ENCODE assay signal across 8 cellular contexts in the genomic region with DNA sequence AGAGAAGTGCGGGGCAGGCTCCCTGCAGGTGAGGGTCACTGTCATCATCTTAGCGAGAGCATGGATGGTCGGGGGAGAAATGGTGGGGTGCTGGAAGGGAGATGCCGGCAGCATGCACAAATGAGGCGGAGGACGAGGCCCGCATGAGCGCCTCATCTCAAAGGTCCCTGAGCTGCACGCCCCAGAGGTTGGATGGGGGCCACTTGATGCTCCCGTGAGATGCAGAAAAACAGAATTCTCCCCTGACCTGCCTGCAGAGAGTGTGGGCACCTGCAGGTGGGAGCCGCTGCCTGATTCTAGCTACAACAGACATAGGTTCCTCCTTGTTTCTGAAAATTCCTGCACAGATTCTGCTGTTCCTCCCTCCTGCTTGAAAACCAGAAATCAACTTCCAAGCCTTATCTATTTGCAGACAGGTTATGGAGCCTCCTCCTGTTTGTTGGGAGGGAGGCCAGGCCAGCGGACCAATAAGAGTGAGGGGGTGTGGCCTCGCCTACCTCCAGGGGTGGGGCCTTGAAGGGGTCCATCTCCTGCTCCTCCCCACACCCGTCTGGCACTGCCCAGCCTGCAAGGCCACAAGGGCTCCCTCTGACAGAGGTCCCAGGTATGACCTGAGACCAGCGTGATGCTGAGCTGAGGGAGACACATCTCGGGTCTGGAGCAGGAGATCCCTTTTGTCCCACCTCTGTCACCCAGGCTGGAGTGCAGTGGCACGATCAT.
DNase-seq lines count a peak whose midpoint lies in the region; ATAC-seq, FAIRE-seq and TF ChIP-seq lines count a peak whose summit lies in the region.

No MANE protein-coding gene starts in this region.

- POLR2A ChIA-PET in A549 (lab: Yijun Ruan, JAX): no interaction called here

- no peak for TF ChIP-seq CTCF in A549 (IDR thresholded peaks at IDR 0.05)
- TF ChIP-seq CTCF in stomach (IDR thresholded peaks at IDR 0.05): no peak

- CTCF ChIA-PET in A549 (lab: Yijun Ruan, JAX): interaction anchor here (1.4 to 1.6 kb wide), 3 partner anchors 14 to 70 kb away, joined by 3 to 5 read pairs (median 4); no protein-coding TSS in a partner anchor

- no peak overlapping the region for H3K4me3 ChIP-seq in A549
- H3K4me3 ChIP-seq in HAP-1: no peak overlapping the region
- no peak overlapping the region for H3K4me3 ChIP-seq in stomach

- in situ Hi-C loops in G401 (cut with HindIII; ENCODE audit: low sequenced_read_pairs): no loop called here
- in situ Hi-C loops in HAP-1 (cut with MboI; ENCODE audit: low sequenced_read_pairs): no loop called here

- 70% methylated on average over 17 of the region's 17 CpGs for WGBS in A549 (ENCODE audit: missing lambda C conversion rate)
- WGBS in stomach, 5 donors: 76 to 84% (median 79%) methylated on average over 15 to 17 of the region's 17 CpGs

- H3K36me3 ChIP-seq in HAP-1 (replicated peaks) (peaks cover 21% of the 10 kb centered on the region), stomach (peaks cover 0 to 54% (median 54%) of the 10 kb centered on the region in 4 donors)

- H3K9me3 ChIP-seq in A549 (no peaks in the 10 kb centered on the region), HAP-1 (no peaks in the 10 kb centered on the region), stomach (no peaks in the 10 kb centered on the region)

- H3K27me3 ChIP-seq in HAP-1 (ENCODE audit: low read depth) (no peaks in the 10 kb centered on the region), stomach (no peaks in the 10 kb centered on the region)

- peak; percentile 7 for FAIRE-seq in A549 (lab: Jason Lieb, UNC)

- TF ChIP-seq EP300 in A549 (IDR thresholded peaks at IDR 0.05) (no peak), stomach (IDR thresholded peaks at IDR 0.05) (no peak)

- H3K4me2 ChIP-seq in A549: no peak overlapping the region

- H3K27ac ChIP-seq in A549: 0 out of 6 replicates have a peak overlapping the region, but pooled peaks of 1 of the 2 experiments have one; percentile 4
- H3K27ac ChIP-seq in stomach: no peak overlapping the region

- H3K4me1 ChIP-seq in A549 (0 out of 3 replicates have a peak, but pooled peaks cover 7% of the 10 kb centered on the region), HAP-1 (no peaks in the 10 kb centered on the region), stomach (peaks cover 0 to 4% (median 0%) of the 10 kb centered on the region in 4 donors)

- ATAC-seq in A549: peak; percentile 82 to 99

- TF ChIP-seq POLR2A in A549 (IDR thresholded peaks at IDR 0.05; ENCODE audit: low read length): no peak
- no peak for TF ChIP-seq POLR2A in stomach (IDR thresholded peaks at IDR 0.05)

- TF ChIP-seq RAD21 in A549 (conservative IDR thresholded peaks at IDR 0.05 in 1 of 2, IDR thresholded peaks at IDR 0.05 in 1 of 2): no peak

- intact Hi-C loops in stomach (cut with DNase I; ENCODE audit: low total_unique reads): no loop called here

- DNase-seq in A549 (ENCODE audit: low read depth in 1 of 2, low spot score in 1 of 2): peak; percentile 84 to 91
- DNase-seq in G401 (ENCODE audit: low spot score): peak; percentile 94
- DNase-seq in HAP-1 (ENCODE audit: low spot score in 2 of 2): peak; percentile 32 to 73
- DNase-seq in NCI-H69 (lab: John Stamatoyannopoulos, UW): peak; percentile 65
- DNase-seq in cerebellar nuclear complex (lab: John Stamatoyannopoulos, UW): peak; percentile 42 to 61
- peak; percentile 49 for DNase-seq in stomach
- no peak for DNase-seq in NCI-H1105 (lab: John Stamatoyannopoulos, UW)
- no peak for DNase-seq in mesenteric fat pad (ENCODE audit: low spot score)

TF ChIP-seq in A549, 52 proteins besides CTCF, POLR2A, EP300 and RAD21:
- TF ChIP-seq SREBF2 (IDR thresholded peaks at IDR 0.05) (no peak), EHMT2 (IDR thresholded peaks at IDR 0.05; ENCODE audit: low read depth) (no peak), TP53 (CRISPR knock-in tag; IDR thresholded peaks at IDR 0.05) (no peak), ZC3H11A (IDR thresholded peaks at IDR 0.05) (no peak), CEBPB (IDR thresholded peaks at IDR 0.05) (no peak), FOSB (CRISPR knock-in tag; IDR thresholded peaks at IDR 0.05) (no peak), EHF (CRISPR knock-in tag; IDR thresholded peaks at IDR 0.05) (no peak), MAZ (IDR thresholded peaks at IDR 0.05; ENCODE audit: borderline replicate concordance, low read depth, low read length) (no peak), CBX2 (IDR thresholded peaks at IDR 0.05; ENCODE audit: borderline replicate concordance, low read depth) (no peak), FOXS1 (CRISPR knock-in tag; IDR thresholded peaks at IDR 0.05) (no peak), ZFP36 (IDR thresholded peaks at IDR 0.05; ENCODE audit: borderline replicate concordance, partially characterized antibody) (no peak), USF2 (IDR thresholded peaks at IDR 0.05) (no peak), CHD2 (IDR thresholded peaks at IDR 0.05; ENCODE audit: low read length, partially characterized antibody) (no peak), CBX8 (IDR thresholded peaks at IDR 0.05) (no peak)
- TF ChIP-seq, protein P1, sequence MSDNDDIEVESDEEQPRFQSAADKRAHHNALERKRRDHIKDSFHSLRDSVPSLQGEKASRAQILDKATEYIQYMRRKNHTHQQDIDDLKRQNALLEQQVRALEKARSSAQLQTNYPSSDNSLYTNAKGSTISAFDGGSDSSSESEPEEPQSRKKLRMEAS (IDR thresholded peaks at IDR 0.05): no peak
- TF ChIP-seq, protein P2, sequence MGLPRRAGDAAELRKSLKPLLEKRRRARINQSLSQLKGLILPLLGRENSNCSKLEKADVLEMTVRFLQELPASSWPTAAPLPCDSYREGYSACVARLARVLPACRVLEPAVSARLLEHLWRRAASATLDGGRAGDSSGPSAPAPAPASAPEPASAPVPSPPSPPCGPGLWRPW (IDR thresholded peaks at IDR 0.05): no peak

Comparison
In these comparisons a context has a peak if more than half of its experiments do, and no peak if none do; other contexts are left out.
1. DNase-seq: peak in A549 (2 of 2), G401 (single experiment), HAP-1 (2 of 2), NCI-H69 (single experiment), cerebellar nuclear complex (2 of 2) and stomach (single experiment); none in NCI-H1105 (single experiment) and mesenteric fat pad (single experiment).